Comparison of ENCODE assay signal across 18 cellular contexts in the genomic region with DNA sequence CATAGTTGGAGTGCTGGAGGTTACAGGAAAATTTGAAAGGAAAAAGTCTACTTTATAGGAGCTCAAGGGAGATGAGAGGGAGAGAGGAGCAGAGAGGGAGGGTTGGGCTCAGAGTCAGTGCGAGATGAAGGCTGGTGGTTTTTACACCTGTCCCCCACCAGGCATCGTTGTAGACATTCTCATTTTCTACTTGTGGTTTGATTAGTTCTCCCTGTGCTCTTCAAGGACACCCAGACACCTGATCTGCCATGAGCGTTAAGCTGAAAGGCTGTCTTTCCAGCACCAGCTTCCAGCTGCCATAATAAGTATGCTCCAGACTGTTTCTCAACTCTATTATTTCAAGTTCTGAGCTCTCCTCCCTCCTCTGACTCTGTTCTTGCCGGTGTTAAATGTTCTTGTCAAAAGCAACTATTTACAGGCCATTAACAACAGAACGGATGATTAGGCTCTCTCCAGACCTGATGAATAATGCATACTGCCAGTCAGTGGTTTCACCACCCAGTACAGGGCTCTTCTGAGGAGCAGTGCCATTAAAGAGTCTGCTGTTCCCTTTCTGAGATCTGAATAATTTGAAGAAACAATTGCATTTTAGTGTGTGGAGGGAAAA.
A peak's percentile ranks its signal among the peaks of the same experiment; 100 is the strongest.
DNase-seq lines count a peak whose midpoint lies in the region; TF ChIP-seq lines count a peak whose summit lies in the region.
"Had no signal": no experiment of that assay in that cellular context is flagged by ENCODE, and none has a peak within 500 bp of the region (broad histone marks: within the 10 kb centered on the region; RNA-seq: fewer than 3 reads in every experiment).

No MANE protein-coding gene starts in this region.

- H3K4me2 ChIP-seq in neural cell (ENCODE audit: low read length): peak overlapping the region; percentile 50
- H3K4me2 ChIP-seq: PC-9 had no signal

- no peaks in the 10 kb centered on the region for H3K4me1 Mint-ChIP-seq in progenitor cell of endocrine pancreas (ENCODE audit: low read depth)
- no peaks in the 10 kb centered on the region for H3K4me1 Mint-ChIP-seq in endothelial cell (ENCODE audit: unreplicated experiment)
- H3K4me1 Mint-ChIP-seq: CD4-positive, alpha-beta memory T cell had no signal

- no peaks in the 10 kb centered on the region for H3K9me3 Mint-ChIP-seq in progenitor cell of endocrine pancreas (ENCODE audit: low read depth)
- H3K9me3 Mint-ChIP-seq in endothelial cell (ENCODE audit: unreplicated experiment): no peaks in the 10 kb centered on the region
- H3K9me3 Mint-ChIP-seq: CD4-positive, alpha-beta memory T cell had no signal

- H3K4me3 Mint-ChIP-seq in progenitor cell of endocrine pancreas (ENCODE audit: low read depth): no peak overlapping the region
- no peak overlapping the region for H3K4me3 Mint-ChIP-seq in endothelial cell (ENCODE audit: unreplicated experiment)
- H3K4me3 Mint-ChIP-seq: CD4-positive, alpha-beta memory T cell had no signal

- peak; percentile 37 for TF ChIP-seq RAD21 in neural cell (conservative IDR thresholded peaks at IDR 0.05)

- peak overlapping the region; percentile 38 for H3K4me3 ChIP-seq in neural cell (ENCODE audit: low read length)
- H3K4me3 ChIP-seq: GM23248, PC-9, SK-N-MC had no signal

- TF ChIP-seq CTCF in neural cell (IDR thresholded peaks at IDR 0.05; ENCODE audit: poor library complexity, severe bottlenecking): peak; percentile 23
- no peak for TF ChIP-seq CTCF in progenitor cell of endocrine pancreas (IDR thresholded peaks at IDR 0.05; ENCODE audit: unreplicated experiment)
- TF ChIP-seq CTCF in endothelial cell (IDR thresholded peaks at IDR 0.05; ENCODE audit: unreplicated experiment): no peak

- peak; percentile 67 for TF ChIP-seq EP300 in neural cell (conservative IDR thresholded peaks at IDR 0.05; ENCODE audit: poor library complexity, severe bottlenecking)

- H3K9ac ChIP-seq in neural cell (ENCODE audit: low read length): no peak overlapping the region
- H3K9ac ChIP-seq: GM23248 had no signal

- DNase-seq in ELF-1 (ENCODE audit: low read depth, low spot score): peak; percentile 1
- DNase-seq in NCI-H2227 (lab: John Stamatoyannopoulos, UW; ENCODE audit: unreplicated experiment): peak; percentile 39
- peak; percentile 73 for DNase-seq in astrocyte of the hippocampus (ENCODE audit: low read depth, low spot score)
- DNase-seq in progenitor cell of endocrine pancreas (ENCODE audit: low spot score, unreplicated experiment): no peak
- DNase-seq in endothelial cell (ENCODE audit: low spot score): no peak
- DNase-seq in UCSD-AML1 (lab: John Stamatoyannopoulos, UW; ENCODE audit: unreplicated experiment): no peak
- no peak for DNase-seq in SHP77 (lab: John Stamatoyannopoulos, UW)
- DNase-seq: BE2C; CD4-positive, alpha-beta memory T cell; DMS79 treated with DMSO at 0.1 percent for 48 hours; GF-D8; GM23248; IMR-90; NCI-H1436; NCI-H2081; PC-9 had no signal

- peaks cover 11% of the 10 kb centered on the region for H3F3A ChIP-seq in neural cell (ENCODE audit: insufficient read depth, low read length, poor library complexity, severe bottlenecking)

- no peaks in the 10 kb centered on the region for H3K27me3 ChIP-seq in neural cell (ENCODE audit: insufficient read depth, low read depth, low read length)
- H3K27me3 ChIP-seq: BE2C had no signal

- H3K27ac Mint-ChIP-seq in progenitor cell of endocrine pancreas (no peak overlapping the region), endothelial cell (ENCODE audit: unreplicated experiment) (no peak overlapping the region)
- H3K27ac Mint-ChIP-seq: CD4-positive, alpha-beta memory T cell had no signal

- no peaks in the 10 kb centered on the region for H3K79me2 ChIP-seq in neural cell (replicated peaks; ENCODE audit: insufficient read depth, low read length)

- H3K36me3 Mint-ChIP-seq in progenitor cell of endocrine pancreas (ENCODE audit: insufficient read depth) (no peaks in the 10 kb centered on the region), endothelial cell (ENCODE audit: low read depth, unreplicated experiment) (no peaks in the 10 kb centered on the region)
- H3K36me3 Mint-ChIP-seq: CD4-positive, alpha-beta memory T cell had no signal

- no peaks in the 10 kb centered on the region for H3K9me3 ChIP-seq in neural cell (ENCODE audit: low read length)
- H3K9me3 ChIP-seq: BE2C had no signal

- H3K9me2 ChIP-seq in neural cell (ENCODE audit: insufficient read depth, low read length): no peaks in the 10 kb centered on the region

- H4K20me1 ChIP-seq in neural cell (ENCODE audit: insufficient read depth): no peaks in the 10 kb centered on the region

- peaks cover 11% of the 10 kb centered on the region for H3K27me3 Mint-ChIP-seq in progenitor cell of endocrine pancreas
- no peaks in the 10 kb centered on the region for H3K27me3 Mint-ChIP-seq in endothelial cell (ENCODE audit: unreplicated experiment)

- peak overlapping the region; percentile 45 for H3K27ac ChIP-seq in neural cell (ENCODE audit: low read length)
- H3K27ac ChIP-seq: GM23248, PC-9, SK-N-MC had no signal

- no peaks in the 10 kb centered on the region for H3K36me3 ChIP-seq in neural cell (ENCODE audit: insufficient read depth, low read length)
- H3K36me3 ChIP-seq: BE2C had no signal

- H2AFZ ChIP-seq in neural cell (ENCODE audit: low read depth, low read length): no peak overlapping the region
- H2AFZ ChIP-seq: GM23248, PC-9 had no signal

TF ChIP-seq in neural cell, 6 proteins besides CTCF, POLR2A, EP300 and RAD21:
- no peak for TF ChIP-seq MXI1 (conservative IDR thresholded peaks at IDR 0.05; ENCODE audit: poor library complexity, severe bottlenecking)
- TF ChIP-seq TAF1 (IDR thresholded peaks at IDR 0.05; ENCODE audit: low read depth): no peak
- TF ChIP-seq POLR2AphosphoS5 (IDR thresholded peaks at IDR 0.05): no peak
- no peak for TF ChIP-seq SMC3 (conservative IDR thresholded peaks at IDR 0.05; ENCODE audit: poor library complexity)
- no peak for TF ChIP-seq EZH2 (IDR thresholded peaks at IDR 0.05; ENCODE audit: borderline replicate concordance, insufficient read depth, low read length, poor library complexity, severe bottlenecking)
- no peak for TF ChIP-seq REST (IDR thresholded peaks at IDR 0.05; ENCODE audit: borderline replicate concordance)

Comparison
In these comparisons a context has a peak if more than half of its experiments do, and no peak if none do; other contexts are left out.
1. DNase-seq: peak in ELF-1 (single experiment), NCI-H2227 (single experiment) and astrocyte of the hippocampus (single experiment); none in progenitor cell of endocrine pancreas (single experiment), endothelial cell (single experiment), UCSD-AML1 (single experiment) and SHP77 (0 of 2).